In the genomic region with DNA sequence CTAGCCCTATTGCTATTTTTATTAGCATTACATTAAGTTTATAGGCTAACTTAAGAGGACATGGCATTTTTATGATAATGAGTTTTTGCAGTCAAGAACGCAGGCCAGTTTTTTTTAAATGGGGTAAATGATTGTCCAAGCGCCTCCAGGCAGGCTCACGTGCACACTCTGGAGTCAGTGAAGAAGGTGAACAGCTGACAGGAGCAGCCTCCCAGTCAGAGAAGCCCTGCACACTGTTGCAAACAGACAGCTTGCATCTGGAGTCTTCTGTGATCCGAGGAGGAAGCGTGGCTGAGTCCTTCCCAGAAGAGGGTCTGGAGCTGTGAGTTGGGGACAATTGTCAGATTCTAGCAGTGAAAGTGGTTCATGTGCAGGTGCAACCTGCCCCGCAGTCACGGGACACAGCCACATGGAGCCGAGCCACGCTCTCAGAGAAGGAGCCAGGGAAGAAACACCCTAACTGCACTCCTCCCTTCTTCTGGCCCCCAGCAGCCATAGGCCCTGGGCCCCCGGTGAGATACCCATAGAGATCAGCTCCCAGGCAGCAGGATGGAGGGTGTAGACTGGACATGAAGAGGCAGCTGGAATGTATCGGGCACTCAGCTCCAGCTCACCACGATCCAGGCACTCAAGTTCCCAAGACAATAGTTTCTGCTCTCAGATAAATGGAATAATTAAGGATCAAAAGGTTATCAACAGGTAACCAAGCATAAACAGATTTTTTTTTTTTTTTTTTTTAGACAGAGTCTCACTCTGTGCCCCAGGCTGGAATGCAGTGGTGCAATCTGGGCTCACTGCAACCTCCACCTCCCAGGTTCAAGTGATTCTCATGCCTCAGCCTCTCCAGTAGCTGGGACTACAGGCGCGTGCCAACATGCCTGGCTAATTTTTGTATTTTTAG, we compare ENCODE assay signal across 11 cellular contexts. TPM values are rescaled to one million over a fixed set of nuclear protein-coding genes. Genes with fewer than 3 reads are reported as not detected.
A peak's percentile ranks its signal among the peaks of the same experiment; 100 is the strongest.
DNase-seq lines count a peak whose midpoint lies in the region; ATAC-seq, FAIRE-seq and TF ChIP-seq lines count a peak whose summit lies in the region.
"Had no signal": no experiment of that assay in that cellular context is flagged by ENCODE, and none has a peak within 500 bp of the region (broad histone marks: within the 10 kb centered on the region; RNA-seq: fewer than 3 reads in every experiment).

No MANE protein-coding gene starts in this region.

- ATAC-seq in body of pancreas (peak; percentile 72), HG03175 (IDR thresholded peaks at IDR 0.05; ENCODE audit: unreplicated experiment) (no peak)

- WGBS in body of pancreas, 2 donors = 34 to 36% methylated on average over 14 of the region's 14 CpGs
- WGBS in small intestine, 3 donors = 28 to 69% (median 52%) methylated on average over 14 of the region's 14 CpGs

- H3K27me3 ChIP-seq in body of pancreas = no peaks in the 10 kb centered on the region
- no peaks in the 10 kb centered on the region for H3K27me3 ChIP-seq in small intestine (ENCODE audit: control insufficient read depth in 2 of 2, insufficient read depth in 2 of 2, low read length in 2 of 2)

- FAIRE-seq in small intestine (lab: Jason Lieb, UNC) = no peak
- FAIRE-seq: G401.6, RCC 7860 had no signal

- H3K36me3 ChIP-seq in body of pancreas (replicated peaks in 1 of 2; ENCODE audit: insufficient read depth in 1 of 2, low read depth in 2 of 2) (no peaks in the 10 kb centered on the region), small intestine (ENCODE audit: control insufficient read depth in 2 of 2, insufficient read depth in 2 of 2, low read length in 2 of 2) (no peaks in the 10 kb centered on the region)

- intact Hi-C loops in body of pancreas (cut with DNase I) = no loop called here

- H3K4me1 ChIP-seq in body of pancreas = peaks cover 49% of the 10 kb centered on the region
- peaks cover 0 to 10% of the 10 kb centered on the region in 2 donors for H3K4me1 ChIP-seq in small intestine (ENCODE audit: control insufficient read depth in 2 of 2, insufficient read depth in 1 of 2, low read depth in 1 of 2, low read length in 1 of 2)

- TF ChIP-seq POLR2A in body of pancreas (IDR thresholded peaks at IDR 0.05) = peak in 1 of 3 donors; percentile 30

- H3K4me3 ChIP-seq in body of pancreas = no peak overlapping the region
- no peak overlapping the region for H3K4me3 ChIP-seq in small intestine (ENCODE audit: low read depth in 1 of 2, low read length in 2 of 2)

- H3K9me3 ChIP-seq in body of pancreas (no peaks in the 10 kb centered on the region), small intestine (ENCODE audit: control insufficient read depth, low read depth) (no peaks in the 10 kb centered on the region)

- DNase-seq in HEK293T (ENCODE audit: extremely low spot score) = peak; percentile 51
- peak; percentile 40 to 73 (median 67) for DNase-seq in body of pancreas
- DNase-seq in islet precursor cell = peak; percentile 68
- DNase-seq in small intestine = peak; percentile 81
- no peak for DNase-seq in DMS53 (lab: John Stamatoyannopoulos, UW)
- DNase-seq in Ammon's horn (ENCODE audit: low spot score) = no peak
- no peak for DNase-seq in activated naive CD4-positive, alpha-beta T cell treated with anti-CD3 and anti-CD28 coated beads, Interleukin-2, amount 50 U/mL, for 16 hours
- DNase-seq: activated CD4-positive, alpha-beta T cell treated with anti-CD3 and anti-CD28 coated beads for 4 hours had no signal

- CTCF ChIA-PET in HEK293T (lab: Yijun Ruan, JAX) = interaction anchor here (0.7 to 2.6 kb wide), 5 partner anchors 10 to 615 kb away, joined by 3 to 13 read pairs (median 3); a partner anchor contains a TSS

- TF ChIP-seq CTCF in body of pancreas (IDR thresholded peaks at IDR 0.05) = no peak

- POLR2A ChIA-PET in HEK293T (lab: Yijun Ruan, JAX) = interaction anchor here (0.9 to 1.6 kb wide), 5 partner anchors 8 to 31 kb away, joined by 3 to 6 read pairs (median 3); no protein-coding TSS in a partner anchor

- H3K27ac ChIP-seq in body of pancreas (peak overlapping the region; percentile 63 to 87 (median 77)), small intestine (ENCODE audit: low read depth in 1 of 2, low read length in 1 of 2) (peak overlapping the region; percentile 3 to 79)

TF ChIP-seq in HEK293T, 16 proteins besides CTCF, POLR2A, EP300 and RAD21:
- TF ChIP-seq SUZ12 (IDR thresholded peaks at IDR 0.05) (no peak), ELF4 (IDR thresholded peaks at IDR 0.05) (no peak), TARDBP (IDR thresholded peaks at IDR 0.05) (no peak), FOXK2 (IDR thresholded peaks at IDR 0.05) (no peak), NFRKB (IDR thresholded peaks at IDR 0.05) (no peak), FOXA1 (IDR thresholded peaks at IDR 0.05) (no peak), FOXM1 (IDR thresholded peaks at IDR 0.05; ENCODE audit: borderline replicate concordance) (no peak), SP1 (IDR thresholded peaks at IDR 0.05) (no peak), ARNT (IDR thresholded peaks at IDR 0.05) (peak; percentile 48; the same call in 1 of the 2 replicates), HDGF (IDR thresholded peaks at IDR 0.05; ENCODE audit: borderline replicate concordance) (no peak), CTBP1 (IDR thresholded peaks at IDR 0.05; ENCODE audit: borderline replicate concordance) (peak; percentile 67), L3MBTL2 (conservative IDR thresholded peaks at IDR 0.05) (no peak; the same call in 1 of the 2 replicates), ZNF384 (IDR thresholded peaks at IDR 0.05) (peak; percentile 92), LEF1 (IDR thresholded peaks at IDR 0.05; ENCODE audit: borderline replicate concordance) (no peak), BHLHE40 (IDR thresholded peaks at IDR 0.05; ENCODE audit: borderline replicate concordance) (peak; percentile 63)
- TF ChIP-seq, protein P1, sequence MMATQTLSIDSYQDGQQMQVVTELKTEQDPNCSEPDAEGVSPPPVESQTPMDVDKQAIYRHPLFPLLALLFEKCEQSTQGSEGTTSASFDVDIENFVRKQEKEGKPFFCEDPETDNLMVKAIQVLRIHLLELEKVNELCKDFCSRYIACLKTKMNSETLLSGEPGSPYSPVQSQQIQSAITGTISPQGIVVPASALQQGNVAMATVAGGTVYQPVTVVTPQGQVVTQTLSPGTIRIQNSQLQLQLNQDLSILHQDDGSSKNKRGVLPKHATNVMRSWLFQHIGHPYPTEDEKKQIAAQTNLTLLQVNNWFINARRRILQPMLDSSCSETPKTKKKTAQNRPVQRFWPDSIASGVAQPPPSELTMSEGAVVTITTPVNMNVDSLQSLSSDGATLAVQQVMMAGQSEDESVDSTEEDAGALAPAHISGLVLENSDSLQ (IDR thresholded peaks at IDR 0.05) = peak; percentile 79

RNA-seq across cellular contexts. Expression of a gene that starts 26.4 kb away (rescaled TPM):
- total RNA-seq in body of pancreas = 10 to 100 TPM; 85.7 to 90.0 TPM
- polyA plus RNA-seq in small intestine = 100 to 1,000 TPM in 1 of 3 donors, 10 to 100 TPM in 2; 47.0 to 115 (median 68.8) TPM

Comparison
In these comparisons a context has a peak if more than half of its experiments do, and no peak if none do; other contexts are left out.
1. DNase-seq: peak in HEK293T (single experiment), body of pancreas (4 of 4), islet precursor cell (single experiment) and small intestine (single experiment); none in DMS53 (single experiment), Ammon's horn (single experiment) and activated naive CD4-positive, alpha-beta T cell treated with anti-CD3 and anti-CD28 coated beads, Interleukin-2, amount 50 U/mL, for 16 hours (single experiment).